In the genomic region with DNA sequence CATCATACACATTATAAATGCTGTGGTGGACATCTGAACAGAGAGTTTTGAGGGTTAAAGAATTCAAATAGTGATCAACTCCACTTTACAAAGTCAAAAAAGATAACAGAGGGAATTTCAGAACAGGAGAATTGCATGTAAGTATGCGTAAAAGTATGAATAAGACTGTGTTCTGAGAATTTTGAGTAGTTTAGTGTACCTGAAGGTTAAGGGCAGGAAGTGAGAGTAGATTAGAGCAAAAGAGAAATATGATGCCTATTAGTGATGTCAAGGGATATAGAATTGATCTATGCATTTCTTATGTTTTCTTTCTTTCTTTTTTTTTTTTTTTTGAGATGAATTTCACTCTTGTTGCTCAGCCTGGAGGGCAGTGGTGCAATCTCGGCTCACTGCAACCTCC, we compare ENCODE assay signal across 17 cellular contexts. TPM values are rescaled to one million over a fixed set of nuclear protein-coding genes. Genes with fewer than 3 reads are reported as not detected.
DNase-seq lines count a peak whose midpoint lies in the region; ATAC-seq, FAIRE-seq and TF ChIP-seq lines count a peak whose summit lies in the region.
"Had no signal": no experiment of that assay in that cellular context is flagged by ENCODE, and none has a peak within 500 bp of the region (broad histone marks: within the 10 kb centered on the region; RNA-seq: fewer than 3 reads in every experiment).

No MANE protein-coding gene starts in this region.

- WGBS in GM12878 (ENCODE audit: insufficient coverage, insufficient replicate concordance, low lambda C conversion rate, missing lambda C conversion rate) = 94% methylated on average over 2 of the region's 2 CpGs

- no peak overlapping the region for H2AFZ ChIP-seq in GM12878 (ENCODE audit: control insufficient read depth, low read depth, low read length)

- peaks cover 16% of the 10 kb centered on the region for H3K4me1 Mint-ChIP-seq in activated CD4-positive, alpha-beta T cell treated with anti-CD3 and anti-CD28 coated beads, Interleukin-2, amount 10 ng/mL, durations not matched to agents 24 days and 14 days
- peaks cover 15% of the 10 kb centered on the region for H3K4me1 Mint-ChIP-seq in activated naive CD8-positive, alpha-beta T cell treated with anti-CD3 and anti-CD28 coated beads, Interleukin-2, amount 50 U/mL, for 24 hours
- peaks cover 15% of the 10 kb centered on the region for H3K4me1 Mint-ChIP-seq in activated naive CD8-positive, alpha-beta T cell treated with anti-CD3 and anti-CD28 coated beads for 36 hours
- H3K4me1 Mint-ChIP-seq: B cell had no signal

- H3K36me3 ChIP-seq in GM12878 (ENCODE audit: control insufficient read depth in 2 of 2, insufficient read depth in 2 of 2, low read length in 1 of 2) = no peaks in the 10 kb centered on the region
- H3K36me3 ChIP-seq: HAP-1 had no signal

- in situ Hi-C loops in GM12878 (cut with MboI) = no loop called here

- H3K36me3 Mint-ChIP-seq in activated CD4-positive, alpha-beta T cell treated with anti-CD3 and anti-CD28 coated beads, Interleukin-2, amount 10 ng/mL, durations not matched to agents 24 days and 14 days (ENCODE audit: low read depth) = no peaks in the 10 kb centered on the region
- H3K36me3 Mint-ChIP-seq in activated naive CD8-positive, alpha-beta T cell treated with anti-CD3 and anti-CD28 coated beads, Interleukin-2, amount 50 U/mL, for 24 hours (ENCODE audit: low read depth) = no peaks in the 10 kb centered on the region
- no peaks in the 10 kb centered on the region for H3K36me3 Mint-ChIP-seq in activated naive CD8-positive, alpha-beta T cell treated with anti-CD3 and anti-CD28 coated beads for 36 hours

- no peak for TF ChIP-seq CTCF in GM12878 (IDR thresholded peaks at IDR 0.05 in 2 of 3, conservative IDR thresholded peaks at IDR 0.05 in 1 of 3; ENCODE audit: control insufficient read depth in 2 of 3, extremely low read depth in 1 of 3, insufficient read depth in 1 of 3, low read depth in 3 of 3, low read length in 3 of 3)

- H3K9me3 Mint-ChIP-seq in activated CD4-positive, alpha-beta T cell treated with anti-CD3 and anti-CD28 coated beads, Interleukin-2, amount 10 ng/mL, durations not matched to agents 24 days and 14 days = no peaks in the 10 kb centered on the region
- no peaks in the 10 kb centered on the region for H3K9me3 Mint-ChIP-seq in activated naive CD8-positive, alpha-beta T cell treated with anti-CD3 and anti-CD28 coated beads, Interleukin-2, amount 50 U/mL, for 24 hours
- H3K9me3 Mint-ChIP-seq in activated naive CD8-positive, alpha-beta T cell treated with anti-CD3 and anti-CD28 coated beads for 36 hours = peaks cover 3% of the 10 kb centered on the region
- H3K9me3 Mint-ChIP-seq: CD4-positive, alpha-beta T cell had no signal

- no peak overlapping the region for H3K4me2 ChIP-seq in GM12878 (ENCODE audit: control insufficient read depth, insufficient read depth)

- ATAC-seq in activated naive CD8-positive, alpha-beta T cell treated with anti-CD3 and anti-CD28 coated beads, Interleukin-2, amount 50 U/mL, for 24 hours = peak; percentile 54
- ATAC-seq in GM12878 = 0 out of 3 replicates have a peak, but pooled peaks have one; percentile 21

- H3K4me3 ChIP-seq in GM12878 = no peak overlapping the region
- H3K4me3 ChIP-seq: HAP-1 had no signal

- no peak overlapping the region for H3K4me3 Mint-ChIP-seq in activated CD4-positive, alpha-beta T cell treated with anti-CD3 and anti-CD28 coated beads, Interleukin-2, amount 10 ng/mL, durations not matched to agents 24 days and 14 days
- H3K4me3 Mint-ChIP-seq in activated naive CD8-positive, alpha-beta T cell treated with anti-CD3 and anti-CD28 coated beads, Interleukin-2, amount 50 U/mL, for 24 hours = no peak overlapping the region
- H3K4me3 Mint-ChIP-seq in activated naive CD8-positive, alpha-beta T cell treated with anti-CD3 and anti-CD28 coated beads for 36 hours = no peak overlapping the region
- H3K4me3 Mint-ChIP-seq: B cell; CD4-positive, alpha-beta T cell had no signal

- no peak for DNase-seq in activated CD4-positive, alpha-beta T cell treated with anti-CD3 and anti-CD28 coated beads, Interleukin-2, amount 10 ng/mL, durations not matched to agents 24 days and 14 days
- no peak for DNase-seq in activated CD4-positive, alpha-beta T cell treated with anti-CD3 and anti-CD28 coated beads, Interleukin-2, amount 50 U/mL, for 4 hours
- no peak for DNase-seq in activated naive CD8-positive, alpha-beta T cell treated with anti-CD3 and anti-CD28 coated beads, Interleukin-2, amount 50 U/mL, for 24 hours
- DNase-seq in activated naive CD8-positive, alpha-beta T cell treated with anti-CD3 and anti-CD28 coated beads for 36 hours = no peak
- DNase-seq in GM12878 (ENCODE audit: low read depth, low spot score) (no peak), NCI-H1436 treated with DMSO at 0.1 percent for 48 hours (lab: John Stamatoyannopoulos, UW) (no peak), NCI-H1694 treated with DMSO at 0.1 percent for 48 hours (lab: John Stamatoyannopoulos, UW) (no peak)
- DNase-seq: C1 segment of cervical spinal cord; Calu3; CD4-positive, alpha-beta T cell; DMS153; EL had no signal

- no peaks in the 10 kb centered on the region for H3K27me3 Mint-ChIP-seq in activated CD4-positive, alpha-beta T cell treated with anti-CD3 and anti-CD28 coated beads, Interleukin-2, amount 10 ng/mL, durations not matched to agents 24 days and 14 days
- H3K27me3 Mint-ChIP-seq in activated naive CD8-positive, alpha-beta T cell treated with anti-CD3 and anti-CD28 coated beads, Interleukin-2, amount 50 U/mL, for 24 hours = no peaks in the 10 kb centered on the region
- H3K27me3 Mint-ChIP-seq in activated naive CD8-positive, alpha-beta T cell treated with anti-CD3 and anti-CD28 coated beads for 36 hours = no peaks in the 10 kb centered on the region
- H3K27me3 Mint-ChIP-seq: B cell had no signal

- no peaks in the 10 kb centered on the region for H4K20me1 ChIP-seq in GM12878 (ENCODE audit: control insufficient read depth, insufficient read depth)

- POLR2A ChIA-PET in GM12878 (lab: Charles Lee) = no interaction called here

- RAD21 ChIA-PET in GM12878 (lab: Charles Lee; ENCODE audit: unreplicated experiment) = interaction anchor here (1.0 to 1.1 kb wide), 2 partner anchors 118 to 336 kb away, joined by 3 read pairs; no protein-coding TSS in a partner anchor

- H3K9ac ChIP-seq in GM12878 (ENCODE audit: control insufficient read depth, insufficient read depth, low read length) = no peak overlapping the region

- H3K4me1 ChIP-seq in GM12878 (ENCODE audit: control insufficient read depth, insufficient read depth, low read length) = no peaks in the 10 kb centered on the region; the same call in 1 of the 2 replicates
- H3K4me1 ChIP-seq: HAP-1 had no signal

- intact Hi-C loops in activated CD4-positive, alpha-beta T cell treated with anti-CD3 and anti-CD28 coated beads, Interleukin-2, amount 10 ng/mL, durations not matched to agents 24 days and 14 days (cut with micrococcal nuclease) = no loop called here
- intact Hi-C loops in GM12878 (cut with micrococcal nuclease; ENCODE audit: unreplicated experiment) = no loop called here

- CTCF ChIA-PET in GM12878 (lab: Yijun Ruan, JAX) = no interaction called here

- no peak for FAIRE-seq in GM12878 (lab: Jason Lieb, UNC)
- FAIRE-seq: A204.1, G401.6, H1 had no signal

- TF ChIP-seq POLR2A in GM12878 (IDR thresholded peaks at IDR 0.05; ENCODE audit: low read depth, low read length) = no peak

- TF ChIP-seq RAD21 in GM12878 (IDR thresholded peaks at IDR 0.05; ENCODE audit: insufficient read depth, low read depth, low read length) = no peak

- H3K27me3 ChIP-seq in GM12878 (replicated peaks in 1 of 2; ENCODE audit: control insufficient read depth in 2 of 2, insufficient read depth in 2 of 2, low read length in 1 of 2) = no peaks in the 10 kb centered on the region

- BruUV-seq in GM12878 (replicated peaks; lab: Mats Ljungman, UMichigan) = no TSS peak

- H3K79me2 ChIP-seq in GM12878 (ENCODE audit: control insufficient read depth, insufficient read depth, low read length) = no peaks in the 10 kb centered on the region; the same call in 1 of the 2 replicates

- no peak overlapping the region for H3K27ac ChIP-seq in GM12878 (ENCODE audit: control insufficient read depth, insufficient read depth)

- no peak for TF ChIP-seq EP300 in GM12878 (IDR thresholded peaks at IDR 0.05; ENCODE audit: borderline replicate concordance in 1 of 2, control insufficient read depth in 1 of 2, low read depth in 2 of 2, low read length in 2 of 2)

- no peaks in the 10 kb centered on the region; the same call in 2 of the 3 replicates for H3K9me3 ChIP-seq in GM12878 (replicated peaks; ENCODE audit: control insufficient read depth, insufficient read depth, low read length)
- H3K9me3 ChIP-seq: HAP-1 had no signal

- H3K27ac Mint-ChIP-seq in activated CD4-positive, alpha-beta T cell treated with anti-CD3 and anti-CD28 coated beads, Interleukin-2, amount 10 ng/mL, durations not matched to agents 24 days and 14 days = peak overlapping the region; percentile 50
- no peak overlapping the region for H3K27ac Mint-ChIP-seq in activated naive CD8-positive, alpha-beta T cell treated with anti-CD3 and anti-CD28 coated beads, Interleukin-2, amount 50 U/mL, for 24 hours
- no peak overlapping the region for H3K27ac Mint-ChIP-seq in activated naive CD8-positive, alpha-beta T cell treated with anti-CD3 and anti-CD28 coated beads for 36 hours
- H3K27ac Mint-ChIP-seq: B cell; CD4-positive, alpha-beta T cell had no signal

- SMC1A ChIA-PET in GM12878 (lab: Charles Lee; ENCODE audit: uncharacterized antibody, unreplicated experiment) = no interaction called here

RNA-seq across cellular contexts. Expression of gene TP63, which starts 53.1 kb away (rescaled TPM):
- 0.98 and 1.1 TPM in 2 replicates for total RNA-seq in activated CD4-positive, alpha-beta T cell treated with anti-CD3 and anti-CD28 coated beads, Interleukin-2, amount 10 ng/mL, durations not matched to agents 24 days and 14 days
- not detected for total RNA-seq in activated naive CD8-positive, alpha-beta T cell treated with anti-CD3 and anti-CD28 coated beads for 36 hours
- total RNA-seq in GM12878 (2013; cell fraction: nucleolus; rRNA removed) = 21.5 and 25.8 TPM in 2 replicates
- 5.1 and 5.2 TPM in 2 replicates for total RNA-seq in GM12878 (2014; rRNA removed)
- 6.1 and 6.4 TPM in 2 replicates for total RNA-seq in GM12878 (2014; rRNA removed; fragmentation: Illumina TruSeq; extraction: Trizol)
- total RNA-seq in GM12878 (2021) = 8.3 and 9.8 TPM in 2 replicates
- polyA plus RNA-seq in GM12878 (2011; ENCODE audit: low read depth) = 6.6 TPM
- polyA plus RNA-seq in GM12878 (2011; rRNA removed) = 4.1 and 6.0 TPM in 2 replicates
- 8.6 and 10.4 TPM in 2 replicates for polyA plus RNA-seq in GM12878 (2011; cell fraction: cytosol; rRNA removed)
- polyA plus RNA-seq in GM12878 (2011; cell fraction: nucleus; rRNA removed) = 5.0 and 6.7 TPM in 2 replicates
- 8.9 and 9.6 TPM in 2 replicates for polyA plus RNA-seq in GM12878 (2012)
- polyA plus RNA-seq in GM12878 (2014; fragmentation: Illumina TruSeq; extraction: Trizol) = 7.3 and 8.5 TPM in 2 replicates
- 1 to 10 TPM; 1.4 to 1.8 TPM for polyA plus RNA-seq in GM12878 (2014; fragmentation: Nextera tagmentation; extraction: Ambion mirVana)
- 4.1 and 6.1 TPM in 2 replicates for polyA plus RNA-seq in GM12878 (2014; rRNA removed)
- polyA plus RNA-seq in GM12878 (2016; fragmentation: Nextera tagmentation; extraction: Ambion mirVana) = 10 to 100 TPM in 1 of 2 experiments, 1 to 10 TPM in 1; 8.6 to 10.8 TPM
- 10.6 and 15.3 TPM in 2 replicates for polyA minus RNA-seq in GM12878 (2011; rRNA and poly(A)+ RNA removed)
- 5.7 and 6.4 TPM in 2 replicates for polyA minus RNA-seq in GM12878 (2011; cell fraction: cytosol; rRNA and poly(A)+ RNA removed)
- polyA minus RNA-seq in GM12878 (2011; cell fraction: nucleus; rRNA and poly(A)+ RNA removed) = 6.3 and 12.6 TPM in 2 replicates
- total RNA-seq: Calu3, H1 had no signal
- polyA plus RNA-seq: H1 had no signal
